In genomic region chr18:79575891-79576685, GRCh38 we compare ENCODE assay signal across 9 cellular contexts.
DNase-seq lines count a peak whose midpoint lies in the region; ATAC-seq and TF ChIP-seq lines count a peak whose summit lies in the region.
"Had no signal": no experiment of that assay in that cellular context is flagged by ENCODE, and none has a peak within 500 bp of the region (broad histone marks: within the 10 kb centered on the region; RNA-seq: fewer than 3 reads in every experiment).

No MANE protein-coding gene starts in this region.

- H3K4me1 ChIP-seq in right atrium auricular region (peaks cover 0 to 39% of the 10 kb centered on the region in 2 donors), transverse colon (peaks cover 12 to 28% (median 16%) of the 10 kb centered on the region in 4 donors)

- no peak for ATAC-seq in activated CD8-positive, alpha-beta T cell treated with anti-CD3 and anti-CD28 coated beads, Interleukin-2, amount 10 ng/mL, durations not matched to agents 7 days and 5 days
- no peak for ATAC-seq in activated CD8-positive, alpha-beta T cell treated with anti-CD3 and anti-CD28 coated beads for 36 hours
- ATAC-seq in activated B cell treated with CpG ODN at 0.5 μM for 24 hours (ENCODE audit: low read depth), result no peak
- no peak for ATAC-seq in GM19455 (IDR thresholded peaks at IDR 0.05; ENCODE audit: unreplicated experiment)
- ATAC-seq in GM19463 (IDR thresholded peaks at IDR 0.05; ENCODE audit: unreplicated experiment), result no peak
- no peak for ATAC-seq in HG03354 (IDR thresholded peaks at IDR 0.05; ENCODE audit: poor library complexity, severe bottlenecking, unreplicated experiment)

- peak overlapping the region; percentile 31 for H3K4me3 Mint-ChIP-seq in activated CD8-positive, alpha-beta T cell treated with anti-CD3 and anti-CD28 coated beads, Interleukin-2, amount 10 ng/mL, durations not matched to agents 7 days and 5 days
- H3K4me3 Mint-ChIP-seq in activated CD8-positive, alpha-beta T cell treated with anti-CD3 and anti-CD28 coated beads for 36 hours, result no peak overlapping the region
- H3K4me3 Mint-ChIP-seq in activated B cell treated with CpG ODN at 0.5 μM for 24 hours, result no peak overlapping the region
- H3K4me3 Mint-ChIP-seq: B cell had no signal

- no peak for TF ChIP-seq CTCF in activated CD8-positive, alpha-beta T cell treated with anti-CD3 and anti-CD28 coated beads for 36 hours (IDR thresholded peaks at IDR 0.05)
- TF ChIP-seq CTCF in activated B cell treated with CpG ODN at 0.5 μM for 24 hours (IDR thresholded peaks at IDR 0.05) (no peak), right atrium auricular region (IDR thresholded peaks at IDR 0.05) (peak in 1 of 2 donors; percentile 15), transverse colon (IDR thresholded peaks at IDR 0.05) (no peak)

- intact Hi-C loops in activated CD8-positive, alpha-beta T cell treated with anti-CD3 and anti-CD28 coated beads for 36 hours (cut with micrococcal nuclease), result no loop called here
- intact Hi-C loops in activated B cell treated with CpG ODN at 0.5 μM for 24 hours (cut with micrococcal nuclease) (no loop called here), transverse colon (cut with DNase I; ENCODE audit: low total_unique reads) (loop anchor here (1.0 kb wide), 1 partner anchor 47 kb away; no protein-coding TSS in a partner anchor)

- TF ChIP-seq POLR2A in transverse colon (IDR thresholded peaks at IDR 0.05), result no peak

- CTCF ChIA-PET in activated CD8-positive, alpha-beta T cell treated with anti-CD3 and anti-CD28 coated beads, Interleukin-2, amount 10 ng/mL, durations not matched to agents 7 days and 5 days (lab: Charles Lee), result no interaction called here
- CTCF ChIA-PET in activated CD8-positive, alpha-beta T cell treated with anti-CD3 and anti-CD28 coated beads for 36 hours (lab: Charles Lee), result no interaction called here
- CTCF ChIA-PET in activated B cell treated with CpG ODN at 0.5 μM for 24 hours (lab: Charles Lee), result no interaction called here

- no peak for DNase-seq in activated CD8-positive, alpha-beta T cell treated with anti-CD3 and anti-CD28 coated beads, Interleukin-2, amount 10 ng/mL, durations not matched to agents 7 days and 5 days
- DNase-seq in activated CD8-positive, alpha-beta T cell treated with anti-CD3 and anti-CD28 coated beads for 36 hours, result no peak
- DNase-seq in activated B cell treated with CpG ODN at 0.5 μM for 24 hours (peak; percentile 10), right atrium auricular region (ENCODE audit: low spot score) (no peak), transverse colon (peak; percentile 13)

- H3K36me3 ChIP-seq in right atrium auricular region, result no peaks in the 10 kb centered on the region
- no peaks in the 10 kb centered on the region for H3K36me3 ChIP-seq in transverse colon

- peaks cover 26% of the 10 kb centered on the region for H3K4me1 Mint-ChIP-seq in activated CD8-positive, alpha-beta T cell treated with anti-CD3 and anti-CD28 coated beads, Interleukin-2, amount 10 ng/mL, durations not matched to agents 7 days and 5 days (ENCODE audit: low read depth)
- H3K4me1 Mint-ChIP-seq in activated CD8-positive, alpha-beta T cell treated with anti-CD3 and anti-CD28 coated beads for 36 hours (ENCODE audit: low read depth), result peaks cover 15% of the 10 kb centered on the region
- H3K4me1 Mint-ChIP-seq in activated B cell treated with CpG ODN at 0.5 μM for 24 hours, result peaks cover 14% of the 10 kb centered on the region

- H3K36me3 Mint-ChIP-seq in activated CD8-positive, alpha-beta T cell treated with anti-CD3 and anti-CD28 coated beads, Interleukin-2, amount 10 ng/mL, durations not matched to agents 7 days and 5 days (ENCODE audit: low read depth), result peaks cover 20% of the 10 kb centered on the region
- peaks cover 3% of the 10 kb centered on the region for H3K36me3 Mint-ChIP-seq in activated CD8-positive, alpha-beta T cell treated with anti-CD3 and anti-CD28 coated beads for 36 hours (ENCODE audit: low read depth)
- H3K36me3 Mint-ChIP-seq in activated B cell treated with CpG ODN at 0.5 μM for 24 hours (ENCODE audit: low read depth), result peaks cover 2% of the 10 kb centered on the region

- WGBS in transverse colon (ENCODE audit: low coverage in 1 of 2), 2 donors, result 52 to 73% methylated on average over 10 to 44 of the region's 44 CpGs

- H3K9me3 ChIP-seq in right atrium auricular region (peaks cover 0 to 22% of the 10 kb centered on the region in 2 donors), transverse colon (peaks cover 0 to 13% of the 10 kb centered on the region in 2 donors)

- H3K4me3 ChIP-seq in right atrium auricular region, result no peak overlapping the region
- H3K4me3 ChIP-seq in transverse colon, result no peak overlapping the region

- H3K27ac ChIP-seq in right atrium auricular region (peak overlapping the region; percentile 77 to 80), transverse colon (peak overlapping the region; percentile 34 to 65 (median 56))

- H3K27me3 ChIP-seq in right atrium auricular region (no peaks in the 10 kb centered on the region), transverse colon (no peaks in the 10 kb centered on the region)

- H3K9me3 Mint-ChIP-seq in activated CD8-positive, alpha-beta T cell treated with anti-CD3 and anti-CD28 coated beads, Interleukin-2, amount 10 ng/mL, durations not matched to agents 7 days and 5 days (ENCODE audit: insufficient read depth), result peaks cover 14% of the 10 kb centered on the region
- peaks cover 12% of the 10 kb centered on the region for H3K9me3 Mint-ChIP-seq in activated CD8-positive, alpha-beta T cell treated with anti-CD3 and anti-CD28 coated beads for 36 hours
- peaks cover 5% of the 10 kb centered on the region for H3K9me3 Mint-ChIP-seq in activated B cell treated with CpG ODN at 0.5 μM for 24 hours

- H3K27me3 Mint-ChIP-seq in activated CD8-positive, alpha-beta T cell treated with anti-CD3 and anti-CD28 coated beads, Interleukin-2, amount 10 ng/mL, durations not matched to agents 7 days and 5 days (ENCODE audit: low read depth), result no peaks in the 10 kb centered on the region
- no peaks in the 10 kb centered on the region for H3K27me3 Mint-ChIP-seq in activated CD8-positive, alpha-beta T cell treated with anti-CD3 and anti-CD28 coated beads for 36 hours
- H3K27me3 Mint-ChIP-seq in activated B cell treated with CpG ODN at 0.5 μM for 24 hours, result no peaks in the 10 kb centered on the region
- H3K27me3 Mint-ChIP-seq: B cell had no signal

- POLR2A ChIA-PET in activated CD8-positive, alpha-beta T cell treated with anti-CD3 and anti-CD28 coated beads, Interleukin-2, amount 10 ng/mL, durations not matched to agents 7 days and 5 days (lab: Charles Lee), result interaction anchor here (0.7 kb wide), 1 partner anchor 23 kb away, joined by 3 read pairs; no protein-coding TSS in a partner anchor
- POLR2A ChIA-PET in activated CD8-positive, alpha-beta T cell treated with anti-CD3 and anti-CD28 coated beads for 36 hours (lab: Charles Lee), result no interaction called here
- POLR2A ChIA-PET in activated B cell treated with CpG ODN at 0.5 μM for 24 hours (lab: Charles Lee), result no interaction called here

- in situ Hi-C loops in transverse colon (cut with MboI; ENCODE audit: low pct_ligation_motif_present in 1 of 4, low pct_unique_long_range_greater_than_20kb in 1 of 4, low sequenced_read_pairs in 3 of 4), result no loop called here

- no peak overlapping the region for H3K27ac Mint-ChIP-seq in activated CD8-positive, alpha-beta T cell treated with anti-CD3 and anti-CD28 coated beads, Interleukin-2, amount 10 ng/mL, durations not matched to agents 7 days and 5 days
- no peak overlapping the region for H3K27ac Mint-ChIP-seq in activated CD8-positive, alpha-beta T cell treated with anti-CD3 and anti-CD28 coated beads for 36 hours
- no peak overlapping the region for H3K27ac Mint-ChIP-seq in activated B cell treated with CpG ODN at 0.5 μM for 24 hours
- H3K27ac Mint-ChIP-seq: B cell had no signal

- TF ChIP-seq EP300 in transverse colon (IDR thresholded peaks at IDR 0.05; ENCODE audit: low read depth), result no peak

Comparison
In these comparisons a context has a peak if more than half of its experiments do, and no peak if none do; other contexts are left out.
1. DNase-seq: peak in activated B cell treated with CpG ODN at 0.5 μM for 24 hours (single experiment) and transverse colon (single experiment); none in activated CD8-positive, alpha-beta T cell treated with anti-CD3 and anti-CD28 coated beads, Interleukin-2, amount 10 ng/mL, durations not matched to agents 7 days and 5 days (single experiment), activated CD8-positive, alpha-beta T cell treated with anti-CD3 and anti-CD28 coated beads for 36 hours (single experiment) and right atrium auricular region (single experiment).